ENCODE assay signal across 7 cellular contexts in the genomic region with DNA sequence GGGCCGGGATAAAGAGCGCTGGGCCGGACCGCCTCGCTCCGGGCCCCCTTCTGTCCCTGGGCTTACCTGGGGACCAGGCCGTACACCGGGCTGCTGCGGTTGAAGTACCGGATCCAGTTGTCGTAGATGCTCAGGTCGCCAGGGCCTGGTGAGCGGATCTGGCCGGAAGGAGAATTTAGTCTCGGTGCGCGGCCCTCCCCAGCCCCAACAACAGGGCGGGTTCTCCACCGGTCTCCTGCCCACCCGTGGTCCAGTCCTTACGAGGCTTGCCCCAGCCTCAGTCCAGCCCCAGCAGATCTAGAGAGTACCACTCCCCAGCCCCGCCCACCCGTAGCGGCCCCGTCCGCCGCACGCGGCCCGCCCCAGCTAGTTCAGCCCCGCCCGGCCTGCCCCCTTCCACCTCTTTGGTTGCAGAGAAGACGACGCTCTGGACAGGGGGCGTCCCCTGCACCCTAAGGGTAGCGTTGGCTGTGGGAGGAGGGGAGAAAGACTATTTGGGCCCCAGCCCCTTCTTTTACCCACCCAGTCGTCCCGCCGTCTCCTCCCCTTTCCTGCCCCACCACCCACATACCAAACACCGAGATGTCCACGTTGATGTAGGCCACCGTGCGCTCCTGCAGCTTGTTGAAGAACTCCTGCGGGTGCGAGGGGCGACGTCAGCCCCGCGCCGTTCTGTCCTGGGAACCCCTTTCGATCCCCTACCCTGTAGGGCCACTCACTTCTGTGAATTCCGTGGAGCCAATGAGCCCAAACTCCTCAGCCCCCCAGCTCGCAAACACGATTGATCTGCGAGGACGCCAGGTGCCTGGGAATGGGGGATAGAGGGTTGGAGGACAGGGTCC. TPM values are rescaled to one million over a fixed set of nuclear protein-coding genes. Genes with fewer than 3 reads are reported as not detected.
DNase-seq lines count a peak whose midpoint lies in the region; ATAC-seq, FAIRE-seq and TF ChIP-seq lines count a peak whose summit lies in the region.
"Had no signal": no experiment of that assay in that cellular context is flagged by ENCODE, and none has a peak within 500 bp of the region (broad histone marks: within the 10 kb centered on the region; RNA-seq: fewer than 3 reads in every experiment).

No MANE protein-coding gene starts in this region.

- TF ChIP-seq CTCF in K562 (IDR thresholded peaks at IDR 0.05 in 2 of 3, conservative IDR thresholded peaks at IDR 0.05 in 1 of 3; ENCODE audit: insufficient read depth in 2 of 3, low read depth in 1 of 3, low read length in 3 of 3) = no peak

- H3K27ac ChIP-seq in K562 (ENCODE audit: extremely low read depth, low read depth, low read length) = no peak overlapping the region

- BruUV-seq in K562 (replicated peaks; lab: Mats Ljungman, UMichigan) = no TSS peak

- peaks cover 8% of the 10 kb centered on the region for H3K79me2 ChIP-seq in K562 (ENCODE audit: control insufficient read depth, insufficient read depth, low read length)

- H2AFZ ChIP-seq in K562 (ENCODE audit: low read depth, low read length) = no peak overlapping the region

- H3K4me3 ChIP-seq in K562 = no peak overlapping the region

- H3K4me2 ChIP-seq in K562 (ENCODE audit: insufficient read depth, low read length) = no peak overlapping the region

- no peaks in the 10 kb centered on the region for H3K9me3 Mint-ChIP-seq in natural killer cell treated with Interleukin-12 subunit alpha and Interleukin-12 subunit beta and Interleukin-15 and Interleukin-18, amount 100 ng/mL, for 72 hours

- 65% methylated on average over 47 of the region's 56 CpGs for WGBS in K562 (ENCODE audit: insufficient coverage, low coverage, missing lambda C conversion rate)

- peak overlapping the region; percentile 66 to 86 for H3K27ac Mint-ChIP-seq in natural killer cell treated with Interleukin-12 subunit alpha and Interleukin-12 subunit beta and Interleukin-15 and Interleukin-18, amount 100 ng/mL, for 72 hours

- intact Hi-C loops in K562 (cut with micrococcal nuclease) = no loop called here

- H3K4me1 Mint-ChIP-seq in natural killer cell treated with Interleukin-12 subunit alpha and Interleukin-12 subunit beta and Interleukin-15 and Interleukin-18, amount 100 ng/mL, for 72 hours (ENCODE audit: low read depth in 2 of 2) = peaks cover 7 to 11% of the 10 kb centered on the region in 2 donors

- no peak for TF ChIP-seq POLR2A in GM12891 (IDR thresholded peaks at IDR 0.05; ENCODE audit: low read depth, low read length)
- no peak for TF ChIP-seq POLR2A in K562 (conservative IDR thresholded peaks at IDR 0.05)

- TF ChIP-seq RAD21 in K562 (CRISPR knock-in tag; conservative IDR thresholded peaks at IDR 0.05 in 1 of 2, IDR thresholded peaks at IDR 0.05 in 1 of 2) = no peak

- FAIRE-seq in GM12891 (lab: Jason Lieb, UNC) = peak; percentile 72
- no peak for FAIRE-seq in K562 (lab: Jason Lieb, UNC)

- H4K20me1 ChIP-seq in K562 (replicated peaks; ENCODE audit: control insufficient read depth, insufficient read depth, low read length) = no peaks in the 10 kb centered on the region; the same call in 1 of the 2 replicates

- no peaks in the 10 kb centered on the region for H3K27me3 ChIP-seq in K562 (ENCODE audit: control insufficient read depth in 2 of 2, insufficient read depth in 2 of 2, low read length in 2 of 2)

- POLR2A ChIA-PET in K562 (lab: Yijun Ruan, JAX) = interaction anchor here (0.6 to 2.9 kb wide), 4 partner anchors 21 to 52 kb away, joined by 3 to 11 read pairs (median 4); partner anchors contain the start of genes ARL2 and SNX15

- DNase-seq in GM12891 (ENCODE audit: insufficient read length, low spot score) (no peak), K562 (ENCODE audit: extremely low read depth in 1 of 4, low spot score in 3 of 4) (peak in 3 of 4 experiments; percentile 40 to 71 (median 68)), cerebellar cortex (ENCODE audit: low spot score) (no peak)
- DNase-seq in natural killer cell treated with Interleukin-12 subunit alpha and Interleukin-12 subunit beta and Interleukin-15 and Interleukin-18, amount 100 ng/mL, for 72 hours (ENCODE audit: low spot score) = no peak

- peak overlapping the region in 1 of 2 experiments; percentile 68; a peak in 2 of 4 replicates for H3K9ac ChIP-seq in K562 (ENCODE audit: insufficient read depth in 1 of 2, low read depth in 2 of 2, low read length in 2 of 2)

- ATAC-seq in K562 (peak; percentile 16; the same call in 1 of the 3 replicates), GM18517 (IDR thresholded peaks at IDR 0.05; ENCODE audit: unreplicated experiment) (no peak), HG03108 (IDR thresholded peaks at IDR 0.05; ENCODE audit: unreplicated experiment) (no peak)
- peak; percentile 75 to 83 for ATAC-seq in natural killer cell treated with Interleukin-12 subunit alpha and Interleukin-12 subunit beta and Interleukin-15 and Interleukin-18, amount 100 ng/mL, for 72 hours

- CTCF ChIA-PET in K562 (lab: Yijun Ruan, JAX; ENCODE audit: low intra/inter-chr PET ratio) = no interaction called here

- H3K36me3 ChIP-seq in K562 (ENCODE audit: control insufficient read depth, insufficient read depth, low read length) = peaks cover 27% of the 10 kb centered on the region; the same call in 2 of the 3 replicates

- H3K4me3 Mint-ChIP-seq in natural killer cell treated with Interleukin-12 subunit alpha and Interleukin-12 subunit beta and Interleukin-15 and Interleukin-18, amount 100 ng/mL, for 72 hours = peak overlapping the region; percentile 91

- in situ Hi-C loops in K562 (cut with MboI) = no loop called here

- H3K4me1 ChIP-seq in K562 (replicated peaks in 1 of 2; ENCODE audit: control insufficient read depth in 2 of 2, insufficient read depth in 2 of 2, low read length in 2 of 2) = peaks cover 6 to 50% of the 10 kb centered on the region in 2 experiments; a peak in 4 of 5 replicates

- H3K36me3 Mint-ChIP-seq in natural killer cell treated with Interleukin-12 subunit alpha and Interleukin-12 subunit beta and Interleukin-15 and Interleukin-18, amount 100 ng/mL, for 72 hours = no peaks in the 10 kb centered on the region

- no peaks in the 10 kb centered on the region for H3K9me3 ChIP-seq in K562 (replicated peaks; ENCODE audit: control insufficient read depth, insufficient read depth, low read depth, low read length)

- H3K9me1 ChIP-seq in K562 (ENCODE audit: control insufficient read depth, insufficient read depth, low read length) = no peaks in the 10 kb centered on the region

- H3K27me3 Mint-ChIP-seq in natural killer cell treated with Interleukin-12 subunit alpha and Interleukin-12 subunit beta and Interleukin-15 and Interleukin-18, amount 100 ng/mL, for 72 hours = no peaks in the 10 kb centered on the region

- TF ChIP-seq EP300 in K562 (IDR thresholded peaks at IDR 0.05; ENCODE audit: low read length) = no peak

RNA-seq across cellular contexts. Expression of gene SAC3D1, which starts 6.8 kb away (rescaled TPM):
- 10.0 TPM for polyA plus RNA-seq in GM12891 (2012; ENCODE audit: low read depth, missing spikeins)
- total RNA-seq in K562 (2011; cell fraction: chromatin; rRNA removed; ENCODE audit: low replicate concordance) = 3.9 and 9.1 TPM in 2 replicates
- total RNA-seq in K562 (2011; cell fraction: nucleolus; rRNA removed) = 11.5 and 16.6 TPM in 2 replicates
- total RNA-seq in K562 (2011; cell fraction: nucleoplasm; rRNA removed) = 7.3 and 7.9 TPM in 2 replicates
- total RNA-seq in K562 (2014; rRNA removed) (21.2 and 27.0 TPM in 2 replicates), K562 (2014; rRNA removed; fragmentation: Illumina TruSeq; extraction: Trizol) (2.4 and 5.1 TPM in 2 replicates), K562 (2015; rRNA removed; fragmentation: Illumina TruSeq; extraction: Trizol) (14.8 and 17.0 TPM in 2 replicates), K562 (2021) (35.2 and 35.7 TPM in 2 replicates)
- polyA plus RNA-seq in K562 (2011; rRNA removed) (5.8 and 7.6 TPM in 2 replicates), K562 (2014; fragmentation: Illumina TruSeq; extraction: Trizol) (4.0 and 9.0 TPM in 2 replicates), K562 (2014; fragmentation: Nextera tagmentation; extraction: Ambion mirVana) (under 1 TPM; 0.20 to 0.80 TPM), K562 (2014; rRNA removed) (23.8 and 25.4 TPM in 2 replicates)
- 13.3 and 46.2 TPM in 2 replicates for polyA plus RNA-seq in K562 (2011; cell fraction: cytosol; rRNA removed)
- 9.3 and 12.1 TPM in 2 replicates for polyA plus RNA-seq in K562 (2011; cell fraction: nucleus; rRNA removed)
- polyA plus RNA-seq in K562 (2012) = 19.9 and 22.1 TPM in 2 replicates
- 5.2 TPM in 2 replicates for polyA minus RNA-seq in K562 (2011; rRNA and poly(A)+ RNA removed)
- polyA minus RNA-seq in K562 (2011; cell fraction: cytosol; rRNA and poly(A)+ RNA removed) = 11.6 and 16.2 TPM in 2 replicates
- polyA minus RNA-seq in K562 (2011; cell fraction: nucleus; rRNA and poly(A)+ RNA removed) = 2.8 and 4.6 TPM in 2 replicates
- total RNA-seq in natural killer cell treated with Interleukin-12 subunit alpha and Interleukin-12 subunit beta and Interleukin-15 and Interleukin-18, amount 100 ng/mL, for 72 hours = 10 to 100 TPM in 1 of 2 donors, 1 to 10 TPM in 1; 7.6 to 18.5 TPM

RNA-seq across cellular contexts. Expression of gene NAALADL1, which starts 10.6 kb away (rescaled TPM):
- 17.7 TPM for polyA plus RNA-seq in GM12891 (2012; ENCODE audit: low read depth, missing spikeins)
- total RNA-seq in K562 (2011; cell fraction: chromatin; rRNA removed; ENCODE audit: low replicate concordance) = 0.53 and 3.3 TPM in 2 replicates
- 0.53 and 1.8 TPM in 2 replicates for total RNA-seq in K562 (2011; cell fraction: nucleolus; rRNA removed)
- 0.73 TPM in 1 of 2 replicates, not detected in the other for total RNA-seq in K562 (2011; cell fraction: nucleoplasm; rRNA removed)
- 0.16 TPM in 1 of 2 replicates, not detected in the other for total RNA-seq in K562 (2014; rRNA removed)
- total RNA-seq in K562 (2014; rRNA removed; fragmentation: Illumina TruSeq; extraction: Trizol) = not detected in 2 replicates
- total RNA-seq in K562 (2015; rRNA removed; fragmentation: Illumina TruSeq; extraction: Trizol) = 0.07 TPM in 1 of 2 replicates, not detected in the other
- 0.22 and 0.38 TPM in 2 replicates for total RNA-seq in K562 (2021)
- polyA plus RNA-seq in K562 (2011; rRNA removed) = 0.06 and 0.16 TPM in 2 replicates
- 0.19 and 0.24 TPM in 2 replicates for polyA plus RNA-seq in K562 (2011; cell fraction: cytosol; rRNA removed)
- polyA plus RNA-seq in K562 (2011; cell fraction: nucleus; rRNA removed) = 1.5 and 2.6 TPM in 2 replicates
- 0.40 and 1.3 TPM in 2 replicates for polyA plus RNA-seq in K562 (2012)
- 0.27 and 0.29 TPM in 2 replicates for polyA plus RNA-seq in K562 (2014; fragmentation: Illumina TruSeq; extraction: Trizol)
- not detected for polyA plus RNA-seq in K562 (2014; fragmentation: Nextera tagmentation; extraction: Ambion mirVana)
- 0.07 and 0.72 TPM in 2 replicates for polyA plus RNA-seq in K562 (2014; rRNA removed)
- 0.06 TPM in 1 of 2 replicates, not detected in the other for polyA minus RNA-seq in K562 (2011; rRNA and poly(A)+ RNA removed)
- not detected in 2 replicates for polyA minus RNA-seq in K562 (2011; cell fraction: cytosol; rRNA and poly(A)+ RNA removed)
- 0.27 TPM in 1 of 2 replicates, not detected in the other for polyA minus RNA-seq in K562 (2011; cell fraction: nucleus; rRNA and poly(A)+ RNA removed)
- 10 to 100 TPM; 14.2 to 34.7 TPM for total RNA-seq in natural killer cell treated with Interleukin-12 subunit alpha and Interleukin-12 subunit beta and Interleukin-15 and Interleukin-18, amount 100 ng/mL, for 72 hours
- polyA plus RNA-seq: neural cell had no signal

RNA-seq across cellular contexts. Expression of gene SNX15, which starts 20.6 kb away (rescaled TPM):
- polyA plus RNA-seq in GM12891 (2012; ENCODE audit: low read depth, missing spikeins) = 11.5 TPM
- total RNA-seq in K562 (2011; cell fraction: chromatin; rRNA removed; ENCODE audit: low replicate concordance) = 4.7 and 12.8 TPM in 2 replicates
- total RNA-seq in K562 (2011; cell fraction: nucleolus; rRNA removed) = 7.2 and 8.0 TPM in 2 replicates
- 6.2 and 10.2 TPM in 2 replicates for total RNA-seq in K562 (2011; cell fraction: nucleoplasm; rRNA removed)
- 18.3 and 33.3 TPM in 2 replicates for total RNA-seq in K562 (2014; rRNA removed)
- 6.9 and 8.3 TPM in 2 replicates for total RNA-seq in K562 (2014; rRNA removed; fragmentation: Illumina TruSeq; extraction: Trizol)
- total RNA-seq in K562 (2015; rRNA removed; fragmentation: Illumina TruSeq; extraction: Trizol) = 14.9 and 15.2 TPM in 2 replicates
- total RNA-seq in K562 (2021) = 21.3 and 27.8 TPM in 2 replicates
- polyA plus RNA-seq in K562 (2011; rRNA removed) = 4.5 and 13.3 TPM in 2 replicates
- polyA plus RNA-seq in K562 (2011; cell fraction: cytosol; rRNA removed) = 14.2 and 17.5 TPM in 2 replicates
- polyA plus RNA-seq in K562 (2011; cell fraction: nucleus; rRNA removed) = 8.0 and 14.9 TPM in 2 replicates
- 20.3 and 31.1 TPM in 2 replicates for polyA plus RNA-seq in K562 (2012)
- polyA plus RNA-seq in K562 (2014; fragmentation: Illumina TruSeq; extraction: Trizol) = 20.1 and 24.7 TPM in 2 replicates
- 1 to 10 TPM; 1.8 to 2.8 TPM for polyA plus RNA-seq in K562 (2014; fragmentation: Nextera tagmentation; extraction: Ambion mirVana)
- 18.2 and 19.5 TPM in 2 replicates for polyA plus RNA-seq in K562 (2014; rRNA removed)
- 1.9 and 3.4 TPM in 2 replicates for polyA minus RNA-seq in K562 (2011; rRNA and poly(A)+ RNA removed)
- polyA minus RNA-seq in K562 (2011; cell fraction: cytosol; rRNA and poly(A)+ RNA removed) = 12.6 and 14.8 TPM in 2 replicates
- 2.3 and 4.2 TPM in 2 replicates for polyA minus RNA-seq in K562 (2011; cell fraction: nucleus; rRNA and poly(A)+ RNA removed)
- 10 to 100 TPM; 14.1 to 28.2 TPM for total RNA-seq in natural killer cell treated with Interleukin-12 subunit alpha and Interleukin-12 subunit beta and Interleukin-15 and Interleukin-18, amount 100 ng/mL, for 72 hours

RNA-seq across cellular contexts. Expression of gene ARL2, which starts 33.8 kb away (rescaled TPM):
- polyA plus RNA-seq in GM12891 (2012; ENCODE audit: low read depth, missing spikeins) = 94.2 TPM
- 9.7 and 25.1 TPM in 2 replicates for total RNA-seq in K562 (2011; cell fraction: chromatin; rRNA removed; ENCODE audit: low replicate concordance)
- 32.9 and 34.2 TPM in 2 replicates for total RNA-seq in K562 (2011; cell fraction: nucleolus; rRNA removed)
- total RNA-seq in K562 (2011; cell fraction: nucleoplasm; rRNA removed) = 26.7 and 29.8 TPM in 2 replicates
- total RNA-seq in K562 (2014; rRNA removed) (141 and 204 TPM in 2 replicates), K562 (2014; rRNA removed; fragmentation: Illumina TruSeq; extraction: Trizol) (39.9 and 48.4 TPM in 2 replicates), K562 (2015; rRNA removed; fragmentation: Illumina TruSeq; extraction: Trizol) (88.1 and 90.6 TPM in 2 replicates), K562 (2021) (101 and 112 TPM in 2 replicates)
- polyA plus RNA-seq in K562 (2011; rRNA removed) (114 and 171 TPM in 2 replicates), K562 (2014; fragmentation: Illumina TruSeq; extraction: Trizol) (92.2 and 138 TPM in 2 replicates), K562 (2014; fragmentation: Nextera tagmentation; extraction: Ambion mirVana) (10 to 100 TPM in 1 of 2 experiments, 1 to 10 TPM in 1; 5.7 to 32.6 TPM), K562 (2014; rRNA removed) (154 and 169 TPM in 2 replicates)
- 207 and 325 TPM in 2 replicates for polyA plus RNA-seq in K562 (2011; cell fraction: cytosol; rRNA removed)
- 69.0 and 81.0 TPM in 2 replicates for polyA plus RNA-seq in K562 (2011; cell fraction: nucleus; rRNA removed)
- polyA plus RNA-seq in K562 (2012) = 121 and 156 TPM in 2 replicates
- polyA minus RNA-seq in K562 (2011; rRNA and poly(A)+ RNA removed) = 33.6 and 35.6 TPM in 2 replicates
- 46.1 and 90.9 TPM in 2 replicates for polyA minus RNA-seq in K562 (2011; cell fraction: cytosol; rRNA and poly(A)+ RNA removed)
- 9.3 and 19.7 TPM in 2 replicates for polyA minus RNA-seq in K562 (2011; cell fraction: nucleus; rRNA and poly(A)+ RNA removed)
- total RNA-seq in natural killer cell treated with Interleukin-12 subunit alpha and Interleukin-12 subunit beta and Interleukin-15 and Interleukin-18, amount 100 ng/mL, for 72 hours = 10 to 100 TPM; 29.4 to 50.5 TPM

RNA-seq across cellular contexts. Expression of gene CDCA5, which starts 36.0 kb away (rescaled TPM):
- polyA plus RNA-seq in GM12891 (2012; ENCODE audit: low read depth, missing spikeins) = 43.2 TPM
- total RNA-seq in K562 (2011; cell fraction: chromatin; rRNA removed; ENCODE audit: low replicate concordance) = 44.4 and 82.3 TPM in 2 replicates
- total RNA-seq in K562 (2011; cell fraction: nucleolus; rRNA removed) = 55.5 and 58.2 TPM in 2 replicates
- total RNA-seq in K562 (2011; cell fraction: nucleoplasm; rRNA removed) = 49.6 and 60.0 TPM in 2 replicates
- total RNA-seq in K562 (2014; rRNA removed) (64.6 and 70.3 TPM in 2 replicates), K562 (2014; rRNA removed; fragmentation: Illumina TruSeq; extraction: Trizol) (48.2 and 50.0 TPM in 2 replicates), K562 (2015; rRNA removed; fragmentation: Illumina TruSeq; extraction: Trizol) (66.1 and 68.2 TPM in 2 replicates), K562 (2021) (89.9 and 94.3 TPM in 2 replicates)
- polyA plus RNA-seq in K562 (2011; rRNA removed) (50.5 and 51.8 TPM in 2 replicates), K562 (2014; fragmentation: Illumina TruSeq; extraction: Trizol) (83.2 and 85.1 TPM in 2 replicates), K562 (2014; fragmentation: Nextera tagmentation; extraction: Ambion mirVana) (10 to 100 TPM; 18.9 to 25.5 TPM), K562 (2014; rRNA removed) (85.2 and 86.6 TPM in 2 replicates)
- polyA plus RNA-seq in K562 (2011; cell fraction: cytosol; rRNA removed) = 51.8 and 53.4 TPM in 2 replicates
- polyA plus RNA-seq in K562 (2011; cell fraction: nucleus; rRNA removed) = 63.3 and 73.2 TPM in 2 replicates
- polyA plus RNA-seq in K562 (2012) = 60.2 and 62.5 TPM in 2 replicates
- polyA minus RNA-seq in K562 (2011; rRNA and poly(A)+ RNA removed) = 30.9 and 32.5 TPM in 2 replicates
- 23.9 and 30.4 TPM in 2 replicates for polyA minus RNA-seq in K562 (2011; cell fraction: cytosol; rRNA and poly(A)+ RNA removed)
- 20.5 and 31.7 TPM in 2 replicates for polyA minus RNA-seq in K562 (2011; cell fraction: nucleus; rRNA and poly(A)+ RNA removed)
- 100 to 1,000 TPM in 1 of 2 donors, 10 to 100 TPM in 1; 59.2 to 140 TPM for total RNA-seq in natural killer cell treated with Interleukin-12 subunit alpha and Interleukin-12 subunit beta and Interleukin-15 and Interleukin-18, amount 100 ng/mL, for 72 hours

Comparison
In these comparisons a context has a peak if more than half of its experiments do, and no peak if none do; other contexts are left out.
1. DNase-seq: peak in K562 (3 of 4); none in GM12891 (single experiment), natural killer cell treated with Interleukin-12 subunit alpha and Interleukin-12 subunit beta and Interleukin-15 and Interleukin-18, amount 100 ng/mL, for 72 hours (single experiment) and cerebellar cortex (single experiment).
2. ATAC-seq: peak in K562 (single experiment) and natural killer cell treated with Interleukin-12 subunit alpha and Interleukin-12 subunit beta and Interleukin-15 and Interleukin-18, amount 100 ng/mL, for 72 hours (2 of 2); none in GM18517 (single experiment) and HG03108 (single experiment).